ENCODE assay signal across 21 cellular contexts in genomic region chr5:180128671-180129261, GRCh38. TPM values are rescaled to one million over a fixed set of nuclear protein-coding genes. Genes with fewer than 3 reads are reported as not detected.
DNase-seq lines count a peak whose midpoint lies in the region; TF ChIP-seq lines count a peak whose summit lies in the region.
"Had no signal": no experiment of that assay in that cellular context is flagged by ENCODE, and none has a peak within 500 bp of the region (broad histone marks: within the 10 kb centered on the region; RNA-seq: fewer than 3 reads in every experiment).

No MANE protein-coding gene starts in this region.

- H3K27me3 ChIP-seq in stomach, result peaks cover 0 to 39% (median 15%) of the 10 kb centered on the region in 3 donors
- H3K27me3 ChIP-seq: vagina had no signal

- no peak for TF ChIP-seq EP300 in stomach (IDR thresholded peaks at IDR 0.05)

- H3K27ac ChIP-seq in caudate nucleus (ENCODE audit: low read depth, low read length) (peak overlapping the region; percentile 64), stomach (no peak overlapping the region)
- H3K27ac ChIP-seq: vagina had no signal

- POLR2A ChIA-PET in HEK293T (lab: Yijun Ruan, JAX), result no interaction called here

- DNase-seq in GM03348 (ENCODE audit: low spot score), result peak; percentile 0
- DNase-seq in caudate nucleus (lab: John Stamatoyannopoulos, UW), result peak in 53 of 61 donors; percentile 16 to 86 (median 58)
- peak; percentile 82 for DNase-seq in medulla oblongata (ENCODE audit: extremely low spot score)
- peak; percentile 13 for DNase-seq in stomach
- DNase-seq in HEK293T (ENCODE audit: extremely low spot score), result no peak
- no peak for DNase-seq in epidermal melanocyte (ENCODE audit: insufficient read length, low spot score)
- no peak for DNase-seq in NCI-H1105 treated with DMSO at 0.1 percent for 48 hours (lab: John Stamatoyannopoulos, UW)
- DNase-seq: activated CD4-positive, alpha-beta T cell treated with anti-CD3 and anti-CD28 coated beads, Interleukin-2, amount 50 U/mL, for 48 hours; activated T-cell treated with anti-CD3 and anti-CD28 coated beads, Interleukin-2, amount 50 U/mL, for 72 hours; Calu3; erythroblast; Kasumi-1; NCI-H1092; NCI-H2107; NCI-H524 treated with DMSO at 0.1 percent for 48 hours; SHP77; stimulated activated CD4-positive, alpha-beta T cell treated with anti-CD3 and anti-CD28 coated beads, Interleukin-15, amount 100 ng/mL, for 24 hours; stimulated activated naive CD4-positive, alpha-beta T cell had no signal

- intact Hi-C loops in stomach (cut with DNase I; ENCODE audit: low total_unique reads), result no loop called here

- TF ChIP-seq CTCF in stomach (IDR thresholded peaks at IDR 0.05), result no peak

- peaks cover 0 to 8% (median 6%) of the 10 kb centered on the region in 4 donors for H3K4me1 ChIP-seq in stomach
- H3K4me1 ChIP-seq: vagina had no signal

- no peak overlapping the region for H3K4me3 ChIP-seq in stomach
- H3K4me3 ChIP-seq: gastroesophageal sphincter, lung, vagina had no signal

- 58 to 81% (median 69%) methylated on average over 11 to 13 of the region's 13 CpGs for WGBS in stomach, 5 donors

- CTCF ChIA-PET in HEK293T (lab: Yijun Ruan, JAX), result interaction anchor here (1.2 kb wide), 1 partner anchor 185 kb away, joined by 3 read pairs; no protein-coding TSS in a partner anchor

- TF ChIP-seq POLR2A in stomach (IDR thresholded peaks at IDR 0.05), result no peak

- no peaks in the 10 kb centered on the region for H3K36me3 ChIP-seq in stomach
- H3K36me3 ChIP-seq: gastroesophageal sphincter, vagina had no signal

- H3K9me3 ChIP-seq in stomach, result no peaks in the 10 kb centered on the region
- H3K9me3 ChIP-seq: gastroesophageal sphincter, vagina had no signal

TF ChIP-seq in HEK293T, 16 proteins besides CTCF, POLR2A, EP300 and RAD21:
- no peak for TF ChIP-seq TARDBP (IDR thresholded peaks at IDR 0.05)
- TF ChIP-seq, protein P1, sequence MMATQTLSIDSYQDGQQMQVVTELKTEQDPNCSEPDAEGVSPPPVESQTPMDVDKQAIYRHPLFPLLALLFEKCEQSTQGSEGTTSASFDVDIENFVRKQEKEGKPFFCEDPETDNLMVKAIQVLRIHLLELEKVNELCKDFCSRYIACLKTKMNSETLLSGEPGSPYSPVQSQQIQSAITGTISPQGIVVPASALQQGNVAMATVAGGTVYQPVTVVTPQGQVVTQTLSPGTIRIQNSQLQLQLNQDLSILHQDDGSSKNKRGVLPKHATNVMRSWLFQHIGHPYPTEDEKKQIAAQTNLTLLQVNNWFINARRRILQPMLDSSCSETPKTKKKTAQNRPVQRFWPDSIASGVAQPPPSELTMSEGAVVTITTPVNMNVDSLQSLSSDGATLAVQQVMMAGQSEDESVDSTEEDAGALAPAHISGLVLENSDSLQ (IDR thresholded peaks at IDR 0.05), result no peak
- no peak for TF ChIP-seq ELF4 (IDR thresholded peaks at IDR 0.05)
- TF ChIP-seq LEF1 (IDR thresholded peaks at IDR 0.05; ENCODE audit: borderline replicate concordance), result no peak
- TF ChIP-seq SUZ12 (IDR thresholded peaks at IDR 0.05), result no peak
- no peak for TF ChIP-seq HDGF (IDR thresholded peaks at IDR 0.05; ENCODE audit: borderline replicate concordance)
- no peak for TF ChIP-seq FOXA1 (IDR thresholded peaks at IDR 0.05)
- TF ChIP-seq ARNT (IDR thresholded peaks at IDR 0.05), result no peak
- TF ChIP-seq NFRKB (IDR thresholded peaks at IDR 0.05), result no peak
- no peak for TF ChIP-seq CTBP1 (IDR thresholded peaks at IDR 0.05; ENCODE audit: borderline replicate concordance)
- TF ChIP-seq ZNF384 (IDR thresholded peaks at IDR 0.05), result no peak
- no peak for TF ChIP-seq FOXM1 (IDR thresholded peaks at IDR 0.05; ENCODE audit: borderline replicate concordance)
- no peak for TF ChIP-seq SP1 (IDR thresholded peaks at IDR 0.05)
- TF ChIP-seq L3MBTL2 (conservative IDR thresholded peaks at IDR 0.05), result no peak
- TF ChIP-seq FOXK2 (IDR thresholded peaks at IDR 0.05), result no peak
- TF ChIP-seq BHLHE40 (IDR thresholded peaks at IDR 0.05; ENCODE audit: borderline replicate concordance), result no peak

RNA-seq across cellular contexts. Expression of gene RNF130, which starts 57.2 kb away (rescaled TPM):
- 10 to 100 TPM; 27.0 to 87.8 (median 73.2) TPM for total RNA-seq in stomach
- 10 to 100 TPM; 36.9 to 47.8 (median 39.5) TPM for polyA plus RNA-seq in stomach

Comparison
In these comparisons a context has a peak if more than half of its experiments do, and no peak if none do; other contexts are left out.
1. DNase-seq: peak in GM03348 (single experiment), caudate nucleus (53 of 61), medulla oblongata (single experiment) and stomach (single experiment); none in HEK293T (single experiment), epidermal melanocyte (single experiment) and NCI-H1105 treated with DMSO at 0.1 percent for 48 hours (single experiment).